Comparison of ENCODE assay signal across 8 cellular contexts in the genomic region with DNA sequence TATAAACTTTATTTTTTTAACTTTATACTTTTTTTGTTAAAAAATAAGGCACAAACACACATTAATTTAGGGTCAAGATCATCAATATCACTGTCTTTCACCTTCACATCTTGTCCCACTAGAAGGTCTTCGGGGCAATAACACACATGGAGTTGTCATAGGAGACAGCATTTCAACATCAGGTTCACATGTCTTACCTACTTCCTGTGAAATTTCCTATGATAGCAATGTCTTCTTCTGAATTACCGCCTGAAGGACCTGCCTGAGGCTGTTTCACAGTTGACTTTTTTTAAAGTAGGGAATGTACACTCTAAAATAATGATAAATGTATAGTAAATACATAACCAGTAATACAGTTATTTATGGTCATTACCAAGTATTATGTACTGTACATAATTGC.
"Had no signal": no experiment of that assay in that cellular context is flagged by ENCODE, and none has a peak within 500 bp of the region (broad histone marks: within the 10 kb centered on the region; RNA-seq: fewer than 3 reads in every experiment).

No MANE protein-coding gene starts in this region.

- DNase-seq: GM23248, GOT3, H7, H9, HCEC 1CT, HFFc6 had no signal

- H3K36me3 ChIP-seq: HAP-1 had no signal

- H2AFZ ChIP-seq: GM23248, GM23338 had no signal

- H3K4me3 ChIP-seq: GM23248, GM23338, HAP-1 had no signal

- H3K9me3 ChIP-seq: HAP-1 had no signal

- H3K9ac ChIP-seq: GM23248 had no signal

- H3K27ac ChIP-seq: GM23248 had no signal

- H3K4me2 ChIP-seq: GM23338 had no signal

- H3K4me1 ChIP-seq: HAP-1 had no signal
